ENCODE assay signal across 27 cellular contexts in genomic region chr9:68513981-68514380, GRCh38. TPM values are rescaled to one million over a fixed set of nuclear protein-coding genes. Genes with fewer than 3 reads are reported as not detected.
A peak's percentile ranks its signal among the peaks of the same experiment; 100 is the strongest.
DNase-seq lines count a peak whose midpoint lies in the region; ATAC-seq, FAIRE-seq and TF ChIP-seq lines count a peak whose summit lies in the region.
"Had no signal": no experiment of that assay in that cellular context is flagged by ENCODE, and none has a peak within 500 bp of the region (broad histone marks: within the 10 kb centered on the region; RNA-seq: fewer than 3 reads in every experiment).

No MANE protein-coding gene starts in this region.

- H3K4me1 ChIP-seq in heart right ventricle (peaks cover 0 to 35% (median 17%) of the 10 kb centered on the region in 9 donors), right cardiac atrium (ENCODE audit: control insufficient read depth, insufficient read depth, low read length) (peaks cover 4% of the 10 kb centered on the region), PC-3 (ENCODE audit: insufficient read depth, low read length) (peaks cover 25% of the 10 kb centered on the region), esophagus squamous epithelium (peaks cover 0 to 16% (median 0%) of the 10 kb centered on the region in 3 donors), gastrocnemius medialis (peaks cover 17 to 20% of the 10 kb centered on the region in 2 donors)
- H3K4me1 ChIP-seq: A549, BE2C, HAP-1 had no signal

- H3K4me3 ChIP-seq in heart right ventricle (no peak overlapping the region), right cardiac atrium (ENCODE audit: low read length) (no peak overlapping the region), PC-3 (ENCODE audit: low read length) (no peak overlapping the region), esophagus squamous epithelium (no peak overlapping the region), gastrocnemius medialis (no peak overlapping the region)
- H3K4me3 ChIP-seq: A549; BLaER1 treated with 17β-estradiol and CSF1 and Interleukin-3, amounts not matched to agents 10 nM and 100 nM; HAP-1 had no signal

- WGBS in heart right ventricle, 2 donors, result 96% methylated on average over 4 of the region's 4 CpGs
- WGBS in right cardiac atrium, result 97% methylated on average over 4 of the region's 4 CpGs
- WGBS in esophagus squamous epithelium, 2 donors, result 74 to 80% methylated on average over 3 of the region's 4 CpGs

- no TSS peak for BruUV-seq in PC-3 (replicated peaks; lab: Mats Ljungman, UMichigan)

- ATAC-seq in heart right ventricle (no peak), right cardiac atrium (no peak), PC-3 (peak; percentile 67), gastrocnemius medialis (no peak)
- ATAC-seq: A549 had no signal

- in situ Hi-C loops in gastrocnemius medialis (cut with MboI; ENCODE audit: low sequenced_read_pairs in 4 of 4), result no loop called here

- CTCF ChIA-PET in PC-3 (lab: Charles Lee), result no interaction called here
- CTCF ChIA-PET in HEK293T (lab: Yijun Ruan, JAX), result no interaction called here

- no peaks in the 10 kb centered on the region for H3K79me2 ChIP-seq in PC-3 (ENCODE audit: low read length)

- H3K9me2 ChIP-seq in PC-3 (replicated peaks; ENCODE audit: low read length), result no peaks in the 10 kb centered on the region

- no peaks in the 10 kb centered on the region for H4K20me1 ChIP-seq in PC-3 (ENCODE audit: low read length)
- H4K20me1 ChIP-seq: BLaER1 treated with 17β-estradiol and CSF1 and Interleukin-3, amounts not matched to agents 10 nM and 100 nM had no signal

- no peak for FAIRE-seq in D721Med (lab: Jason Lieb, UNC)
- FAIRE-seq: A549, GM12891, GM18507, H54 had no signal

- H3K9ac ChIP-seq in PC-3 (ENCODE audit: low read length), result no peak overlapping the region
- H3K9ac ChIP-seq: BLaER1 treated with 17β-estradiol and CSF1 and Interleukin-3, amounts not matched to agents 10 nM and 100 nM had no signal

- H3K36me3 ChIP-seq in heart right ventricle (peaks cover 0 to 57% (median 0%) of the 10 kb centered on the region in 9 donors), PC-3 (ENCODE audit: low read depth, low read length) (peaks cover 9% of the 10 kb centered on the region), esophagus squamous epithelium (no peaks in the 10 kb centered on the region), gastrocnemius medialis (no peaks in the 10 kb centered on the region)
- H3K36me3 ChIP-seq: BE2C; BLaER1 treated with 17β-estradiol and CSF1 and Interleukin-3, amounts not matched to agents 10 nM and 100 nM; HAP-1 had no signal

- no peak overlapping the region for H2AFZ ChIP-seq in PC-3 (ENCODE audit: low read length)

- POLR2A ChIA-PET in PC-3 (lab: Charles Lee; ENCODE audit: unreplicated experiment) (no interaction called here), HEK293T (lab: Yijun Ruan, JAX) (no interaction called here)

- intact Hi-C loops in heart right ventricle (cut with DNase I), result loop anchor here in 1 of 10 donors (5.0 kb wide), 1 partner anchor 53 kb away; no protein-coding TSS in a partner anchor
- intact Hi-C loops in right cardiac atrium (cut with DNase I), result no loop called here
- intact Hi-C loops in PC-3 (cut with micrococcal nuclease), result no loop called here
- intact Hi-C loops in esophagus squamous epithelium (cut with DNase I), result no loop called here
- intact Hi-C loops in gastrocnemius medialis (cut with DNase I; ENCODE audit: low total_unique reads), result loop anchor here (10.0 kb wide), 1 partner anchor 811 kb away; the partner anchor contains the start of gene ENTREP1

- no peak for DNase-seq in heart right ventricle
- DNase-seq in right cardiac atrium, result no peak
- peak; percentile 60 for DNase-seq in PC-3
- no peak for DNase-seq in esophagus squamous epithelium (lab: John Stamatoyannopoulos, UW)
- no peak for DNase-seq in gastrocnemius medialis
- no peak for DNase-seq in GM19238 (ENCODE audit: insufficient read length, low spot score)
- DNase-seq in HEK293T (ENCODE audit: extremely low spot score), result no peak
- no peak for DNase-seq in D721Med (ENCODE audit: insufficient read length, low spot score)
- DNase-seq: 8988T; ACHN; AML-193; BE2C; CD4-positive, alpha-beta T cell; CD8-positive, alpha-beta memory T cell; DMS53; DMS79 treated with DMSO at 0.1 percent for 48 hours; GF-D8; GOT3 had no signal

- TF ChIP-seq CTCF in heart right ventricle (IDR thresholded peaks at IDR 0.05) (no peak), PC-3 (conservative IDR thresholded peaks at IDR 0.05; ENCODE audit: low read depth, low read length) (no peak), esophagus squamous epithelium (IDR thresholded peaks at IDR 0.05) (no peak), gastrocnemius medialis (IDR thresholded peaks at IDR 0.05 in 4 of 5, conservative IDR thresholded peaks at IDR 0.05 in 1 of 5) (no peak), D721Med (IDR thresholded peaks at IDR 0.05; ENCODE audit: insufficient read depth, missing control alignments) (no peak)

- H3F3A ChIP-seq in PC-3 (ENCODE audit: low read length, unreplicated experiment), result no peaks in the 10 kb centered on the region

- peaks cover 0 to 15% (median 0%) of the 10 kb centered on the region in 11 donors for H3K9me3 ChIP-seq in heart right ventricle
- H3K9me3 ChIP-seq in right cardiac atrium (ENCODE audit: control insufficient read depth, low read length), result no peaks in the 10 kb centered on the region
- H3K9me3 ChIP-seq in PC-3 (ENCODE audit: low read length), result no peaks in the 10 kb centered on the region
- H3K9me3 ChIP-seq in esophagus squamous epithelium, result no peaks in the 10 kb centered on the region
- H3K9me3 ChIP-seq in gastrocnemius medialis, result no peaks in the 10 kb centered on the region
- H3K9me3 ChIP-seq: BE2C, HAP-1 had no signal

- H3K27ac ChIP-seq in heart right ventricle (peak overlapping the region in 6 of 10 donors; percentile 1 to 23 (median 10)), right cardiac atrium (ENCODE audit: low read length) (no peak overlapping the region), PC-3 (ENCODE audit: low read length) (no peak overlapping the region), esophagus squamous epithelium (peak overlapping the region in 3 of 4 donors; percentile 7 to 77 (median 35)), gastrocnemius medialis (peak overlapping the region in 3 of 4 donors; percentile 84 to 88 (median 86))
- H3K27ac ChIP-seq: A549; BLaER1 treated with 17β-estradiol and CSF1 and Interleukin-3, amounts not matched to agents 10 nM and 100 nM had no signal

- H3K27me3 ChIP-seq in heart right ventricle (no peaks in the 10 kb centered on the region), right cardiac atrium (ENCODE audit: control insufficient read depth, insufficient read depth) (no peaks in the 10 kb centered on the region), PC-3 (ENCODE audit: low read length) (no peaks in the 10 kb centered on the region), esophagus squamous epithelium (no peaks in the 10 kb centered on the region), gastrocnemius medialis (no peaks in the 10 kb centered on the region)
- H3K27me3 ChIP-seq: BE2C; BLaER1 treated with 17β-estradiol and CSF1 and Interleukin-3, amounts not matched to agents 10 nM and 100 nM had no signal

- H3K4me2 ChIP-seq in PC-3 (ENCODE audit: low read length), result no peak overlapping the region
- H3K4me2 ChIP-seq: A549; BLaER1 treated with 17β-estradiol and CSF1 and Interleukin-3, amounts not matched to agents 10 nM and 100 nM had no signal

- TF ChIP-seq POLR2A in esophagus squamous epithelium (IDR thresholded peaks at IDR 0.05) (no peak), gastrocnemius medialis (IDR thresholded peaks at IDR 0.05) (no peak)

TF ChIP-seq in HEK293T, 16 proteins besides CTCF, POLR2A, EP300 and RAD21:
- no peak for TF ChIP-seq NFRKB (IDR thresholded peaks at IDR 0.05)
- no peak for TF ChIP-seq TARDBP (IDR thresholded peaks at IDR 0.05)
- no peak for TF ChIP-seq FOXK2 (IDR thresholded peaks at IDR 0.05)
- TF ChIP-seq SP1 (IDR thresholded peaks at IDR 0.05), result no peak
- TF ChIP-seq FOXA1 (IDR thresholded peaks at IDR 0.05), result no peak
- TF ChIP-seq, protein P1, sequence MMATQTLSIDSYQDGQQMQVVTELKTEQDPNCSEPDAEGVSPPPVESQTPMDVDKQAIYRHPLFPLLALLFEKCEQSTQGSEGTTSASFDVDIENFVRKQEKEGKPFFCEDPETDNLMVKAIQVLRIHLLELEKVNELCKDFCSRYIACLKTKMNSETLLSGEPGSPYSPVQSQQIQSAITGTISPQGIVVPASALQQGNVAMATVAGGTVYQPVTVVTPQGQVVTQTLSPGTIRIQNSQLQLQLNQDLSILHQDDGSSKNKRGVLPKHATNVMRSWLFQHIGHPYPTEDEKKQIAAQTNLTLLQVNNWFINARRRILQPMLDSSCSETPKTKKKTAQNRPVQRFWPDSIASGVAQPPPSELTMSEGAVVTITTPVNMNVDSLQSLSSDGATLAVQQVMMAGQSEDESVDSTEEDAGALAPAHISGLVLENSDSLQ (IDR thresholded peaks at IDR 0.05), result no peak
- TF ChIP-seq CTBP1 (IDR thresholded peaks at IDR 0.05; ENCODE audit: borderline replicate concordance), result no peak
- TF ChIP-seq ARNT (IDR thresholded peaks at IDR 0.05), result no peak
- no peak for TF ChIP-seq LEF1 (IDR thresholded peaks at IDR 0.05; ENCODE audit: borderline replicate concordance)
- TF ChIP-seq FOXM1 (IDR thresholded peaks at IDR 0.05; ENCODE audit: borderline replicate concordance), result no peak
- no peak for TF ChIP-seq L3MBTL2 (conservative IDR thresholded peaks at IDR 0.05)
- no peak for TF ChIP-seq BHLHE40 (IDR thresholded peaks at IDR 0.05; ENCODE audit: borderline replicate concordance)
- TF ChIP-seq SUZ12 (IDR thresholded peaks at IDR 0.05), result no peak
- TF ChIP-seq HDGF (IDR thresholded peaks at IDR 0.05; ENCODE audit: borderline replicate concordance), result no peak
- no peak for TF ChIP-seq ELF4 (IDR thresholded peaks at IDR 0.05)
- TF ChIP-seq ZNF384 (IDR thresholded peaks at IDR 0.05), result no peak

RNA-seq across cellular contexts. Expression of gene TMEM252, which starts 26.7 kb away (rescaled TPM):
- total RNA-seq in heart right ventricle, result under 1 TPM in 1 of 10 donors, not detected in 9; 0.51 TPM
- under 1 TPM in 1 of 2 donors, not detected in 1; 0.03 TPM for polyA plus RNA-seq in heart right ventricle
- total RNA-seq in right cardiac atrium, result not detected
- 0.16 TPM for polyA plus RNA-seq in right cardiac atrium
- not detected in 2 replicates for total RNA-seq in PC-3 (2014; rRNA removed)
- total RNA-seq in esophagus squamous epithelium, result not detected
- total RNA-seq in gastrocnemius medialis, result not detected
- total RNA-seq: CD4-positive, alpha-beta T cell; CD8-positive, alpha-beta memory T cell; Daoy; G401 had no signal
- polyA plus RNA-seq: A549; CD14-positive monocyte; CD8-positive, alpha-beta memory T cell had no signal

Comparison
In these comparisons a context has a peak if more than half of its experiments do, and no peak if none do; other contexts are left out.
1. H3K27ac ChIP-seq: peak in heart right ventricle (6 of 10), esophagus squamous epithelium (3 of 4) and gastrocnemius medialis (3 of 4); none in right cardiac atrium (single experiment) and PC-3 (single experiment).